In genomic region chr1:159915571-159916239, GRCh38 we compare ENCODE assay signal across 1 cellular context.
A peak's percentile ranks its signal among the peaks of the same experiment; 100 is the strongest.
TF ChIP-seq lines count a peak whose summit lies in the region.

No MANE protein-coding gene starts in this region.

TF ChIP-seq in GM12878, 131 proteins besides CTCF, POLR2A, EP300 and RAD21:
- TF ChIP-seq POLR2AphosphoS5 (IDR thresholded peaks at IDR 0.05; ENCODE audit: low read length) (peak; percentile 66), CBFB (IDR thresholded peaks at IDR 0.05; ENCODE audit: low read depth) (no peak)
